13 cellular contexts compared by ENCODE assay signal in genomic region chr5:174234388-174234787, GRCh38.
"Had no signal": no experiment of that assay in that cellular context is flagged by ENCODE, and none has a peak within 500 bp of the region (broad histone marks: within the 10 kb centered on the region; RNA-seq: fewer than 3 reads in every experiment).

No MANE protein-coding gene starts in this region.

- DNase-seq: effector memory CD4-positive, alpha-beta T cell; heart right ventricle; kidney glomerular epithelial cell; mesendoderm; naive B cell; posterior cingulate gyrus; stimulated activated CD4-positive, alpha-beta T cell treated with anti-CD3 and anti-CD28 coated beads, Interleukin-12 subunit alpha, Interleukin-12 subunit beta, amount 100 ng/mL, for 4 hours; stimulated activated naive CD4-positive, alpha-beta T cell treated with Interleukin-2 at 50 U/mL for 16 hours; uterus had no signal

- H3K9me3 ChIP-seq: gastrocnemius medialis, uterus had no signal

- H3K4me3 ChIP-seq: gastrocnemius medialis, heart right ventricle, skin epidermis, uterus had no signal

- H3K36me3 ChIP-seq: gastrocnemius medialis, heart right ventricle, uterus had no signal

- H3K4me1 ChIP-seq: gastrocnemius medialis, uterus had no signal

- H3K27me3 ChIP-seq: gastrocnemius medialis, uterus had no signal

- H3K27ac ChIP-seq: gastrocnemius medialis, heart right ventricle, uterus had no signal

- ATAC-seq: esophagus mucosa, gastrocnemius medialis, heart right ventricle, sciatic nerve had no signal
